8 cellular contexts compared by ENCODE assay signal in genomic region chr6:33607784-33608161, GRCh38. TPM values are rescaled to one million over a fixed set of nuclear protein-coding genes. Genes with fewer than 3 reads are reported as not detected.
DNase-seq lines count a peak whose midpoint lies in the region; ATAC-seq and TF ChIP-seq lines count a peak whose summit lies in the region.

No MANE protein-coding gene starts in this region.

- ATAC-seq in activated T-cell treated with anti-CD3 and anti-CD28 coated beads, Interleukin-2, amount 50 U/mL, for 72 hours (replicated peaks in 1 of 2): peak; percentile 56 to 68
- ATAC-seq in activated T-cell treated with anti-CD3 and anti-CD28 coated beads, Interleukin-2, amount 50 U/mL, for 4 hours: no peak
- ATAC-seq in PC-3 (no peak), GM19455 (IDR thresholded peaks at IDR 0.05; ENCODE audit: unreplicated experiment) (no peak)
- ATAC-seq in stimulated activated naive B cell treated with anti-CD40 and anti-IgM and Interleukin-4, amounts not matched to agents 10 μg/mL and 1 μg/mL and 100 μg/mL, for 72 hours (replicated peaks): peak; percentile 62 to 63

- H3K4me1 ChIP-seq in PC-3 (ENCODE audit: insufficient read depth, low read length) (peaks cover 13% of the 10 kb centered on the region), prostate gland (replicated peaks) (no peaks in the 10 kb centered on the region)

- no peak overlapping the region for H3K27ac Mint-ChIP-seq in activated T-cell treated with anti-CD3 and anti-CD28 coated beads, Interleukin-2, amount 50 U/mL, for 72 hours
- H3K27ac Mint-ChIP-seq in stimulated activated naive B cell treated with anti-CD40 and anti-IgM and Interleukin-4, amounts not matched to agents 10 μg/mL and 1 μg/mL and 100 μg/mL, for 72 hours: no peak overlapping the region

- H3K9ac ChIP-seq in PC-3 (ENCODE audit: low read length): no peak overlapping the region

- no peak overlapping the region for H3K4me3 Mint-ChIP-seq in activated T-cell treated with anti-CD3 and anti-CD28 coated beads, Interleukin-2, amount 50 U/mL, for 72 hours
- no peak overlapping the region for H3K4me3 Mint-ChIP-seq in activated T-cell treated with anti-CD3 and anti-CD28 coated beads, Interleukin-2, amount 50 U/mL, for 4 hours
- H3K4me3 Mint-ChIP-seq in stimulated activated naive B cell treated with anti-CD40 and anti-IgM and Interleukin-4, amounts not matched to agents 10 μg/mL and 1 μg/mL and 100 μg/mL, for 72 hours: no peak overlapping the region

- CTCF ChIA-PET in PC-3 (lab: Charles Lee): interaction anchor here (0.5 to 0.9 kb wide), 4 partner anchors 12 to 62 kb away, joined by 3 to 8 read pairs (median 4); no protein-coding TSS in a partner anchor

- H3K4me2 ChIP-seq in PC-3 (ENCODE audit: low read length): no peak overlapping the region

- H3K27ac ChIP-seq in PC-3 (ENCODE audit: low read length): no peak overlapping the region
- no peak overlapping the region for H3K27ac ChIP-seq in prostate gland

- no peaks in the 10 kb centered on the region for H3K79me2 ChIP-seq in PC-3 (ENCODE audit: low read length)

- peak; percentile 51 to 56 for DNase-seq in activated T-cell treated with anti-CD3 and anti-CD28 coated beads, Interleukin-2, amount 50 U/mL, for 72 hours
- DNase-seq in activated T-cell treated with anti-CD3 and anti-CD28 coated beads, Interleukin-2, amount 50 U/mL, for 4 hours: no peak
- DNase-seq in PC-3: peak; percentile 33
- DNase-seq in epithelial cell of proximal tubule (ENCODE audit: low read depth): no peak
- no peak for DNase-seq in stimulated activated naive B cell treated with anti-CD40 and anti-IgM and Interleukin-4, amounts not matched to agents 10 μg/mL and 1 μg/mL and 100 μg/mL, for 72 hours
- no peak for DNase-seq in prostate gland (ENCODE audit: low spot score)
- DNase-seq in cerebellar nuclear complex (lab: John Stamatoyannopoulos, UW): no peak

- BruUV-seq in PC-3 (replicated peaks; lab: Mats Ljungman, UMichigan): no TSS peak

- no peaks in the 10 kb centered on the region for H3K36me3 ChIP-seq in PC-3 (ENCODE audit: low read depth, low read length)
- no peaks in the 10 kb centered on the region for H3K36me3 ChIP-seq in prostate gland

- TF ChIP-seq CTCF in PC-3 (conservative IDR thresholded peaks at IDR 0.05; ENCODE audit: low read depth, low read length): peak; percentile 59
- TF ChIP-seq CTCF in epithelial cell of proximal tubule (conservative IDR thresholded peaks at IDR 0.05; ENCODE audit: low read depth, low read length): peak; percentile 66
- TF ChIP-seq CTCF in prostate gland (IDR thresholded peaks at IDR 0.05): no peak

- H3K27me3 ChIP-seq in PC-3 (ENCODE audit: low read length) (no peaks in the 10 kb centered on the region), prostate gland (replicated peaks; ENCODE audit: insufficient read depth) (no peaks in the 10 kb centered on the region)

- POLR2A ChIA-PET in PC-3 (lab: Charles Lee; ENCODE audit: unreplicated experiment): no interaction called here

- H3K36me3 Mint-ChIP-seq in activated T-cell treated with anti-CD3 and anti-CD28 coated beads, Interleukin-2, amount 50 U/mL, for 72 hours (ENCODE audit: insufficient read depth in 2 of 2): peaks cover 0 to 3% of the 10 kb centered on the region in 2 donors
- H3K36me3 Mint-ChIP-seq in activated T-cell treated with anti-CD3 and anti-CD28 coated beads, Interleukin-2, amount 50 U/mL, for 4 hours (ENCODE audit: insufficient read depth): no peaks in the 10 kb centered on the region
- H3K36me3 Mint-ChIP-seq in stimulated activated naive B cell treated with anti-CD40 and anti-IgM and Interleukin-4, amounts not matched to agents 10 μg/mL and 1 μg/mL and 100 μg/mL, for 72 hours: no peaks in the 10 kb centered on the region

- H3K9me3 ChIP-seq in PC-3 (ENCODE audit: low read length) (no peaks in the 10 kb centered on the region), prostate gland (no peaks in the 10 kb centered on the region)

- no peaks in the 10 kb centered on the region for H3K9me2 ChIP-seq in PC-3 (replicated peaks; ENCODE audit: low read length)

- no peaks in the 10 kb centered on the region for H3K27me3 Mint-ChIP-seq in activated T-cell treated with anti-CD3 and anti-CD28 coated beads, Interleukin-2, amount 50 U/mL, for 72 hours (ENCODE audit: low read depth)
- peaks cover 2% of the 10 kb centered on the region for H3K27me3 Mint-ChIP-seq in activated T-cell treated with anti-CD3 and anti-CD28 coated beads, Interleukin-2, amount 50 U/mL, for 4 hours (ENCODE audit: low read depth)
- peaks cover 0 to 5% of the 10 kb centered on the region in 2 donors for H3K27me3 Mint-ChIP-seq in stimulated activated naive B cell treated with anti-CD40 and anti-IgM and Interleukin-4, amounts not matched to agents 10 μg/mL and 1 μg/mL and 100 μg/mL, for 72 hours

- no peaks in the 10 kb centered on the region for H3K9me3 Mint-ChIP-seq in activated T-cell treated with anti-CD3 and anti-CD28 coated beads, Interleukin-2, amount 50 U/mL, for 72 hours
- peaks cover 6% of the 10 kb centered on the region for H3K9me3 Mint-ChIP-seq in activated T-cell treated with anti-CD3 and anti-CD28 coated beads, Interleukin-2, amount 50 U/mL, for 4 hours
- peaks cover 1 to 6% of the 10 kb centered on the region in 2 donors for H3K9me3 Mint-ChIP-seq in stimulated activated naive B cell treated with anti-CD40 and anti-IgM and Interleukin-4, amounts not matched to agents 10 μg/mL and 1 μg/mL and 100 μg/mL, for 72 hours

- 57% methylated on average over 5 of the region's 5 CpGs for WGBS in prostate gland

- no peak overlapping the region for H2AFZ ChIP-seq in PC-3 (ENCODE audit: low read length)

- H3F3A ChIP-seq in PC-3 (ENCODE audit: low read length, unreplicated experiment): no peaks in the 10 kb centered on the region

- intact Hi-C loops in PC-3 (cut with micrococcal nuclease) (no loop called here), prostate gland (cut with DNase I) (no loop called here)

- no peak for TF ChIP-seq POLR2A in prostate gland (IDR thresholded peaks at IDR 0.05)

- H4K20me1 ChIP-seq in PC-3 (ENCODE audit: low read length): no peaks in the 10 kb centered on the region

- H3K4me3 ChIP-seq in PC-3 (ENCODE audit: low read length) (no peak overlapping the region), epithelial cell of proximal tubule (ENCODE audit: low read depth, low read length) (no peak overlapping the region), prostate gland (no peak overlapping the region)

- no peaks in the 10 kb centered on the region for H3K4me1 Mint-ChIP-seq in activated T-cell treated with anti-CD3 and anti-CD28 coated beads, Interleukin-2, amount 50 U/mL, for 72 hours (ENCODE audit: low read depth)
- H3K4me1 Mint-ChIP-seq in activated T-cell treated with anti-CD3 and anti-CD28 coated beads, Interleukin-2, amount 50 U/mL, for 4 hours (ENCODE audit: low read depth): no peaks in the 10 kb centered on the region
- peaks cover 18 to 28% of the 10 kb centered on the region in 2 donors for H3K4me1 Mint-ChIP-seq in stimulated activated naive B cell treated with anti-CD40 and anti-IgM and Interleukin-4, amounts not matched to agents 10 μg/mL and 1 μg/mL and 100 μg/mL, for 72 hours

RNA-seq across cellular contexts. Expression of gene ITPR3, which starts 13.3 kb away (rescaled TPM):
- 10 to 100 TPM; 49.9 to 52.5 TPM for total RNA-seq in activated T-cell treated with anti-CD3 and anti-CD28 coated beads, Interleukin-2, amount 50 U/mL, for 72 hours
- 10 to 100 TPM; 34.6 to 37.2 (median 35.5) TPM for total RNA-seq in activated T-cell treated with anti-CD3 and anti-CD28 coated beads, Interleukin-2, amount 50 U/mL, for 4 hours
- total RNA-seq in PC-3 (2014; rRNA removed) (41.8 and 50.6 TPM in 2 replicates), epithelial cell of proximal tubule (69.3 and 74.4 TPM in 2 replicates), prostate gland (10 to 100 TPM; 21.8 to 99.1 TPM)

RNA-seq across cellular contexts. Expression of gene BAK1, which starts 27.7 kb away (rescaled TPM):
- 10 to 100 TPM; 54.9 to 55.4 TPM for total RNA-seq in activated T-cell treated with anti-CD3 and anti-CD28 coated beads, Interleukin-2, amount 50 U/mL, for 72 hours
- total RNA-seq in activated T-cell treated with anti-CD3 and anti-CD28 coated beads, Interleukin-2, amount 50 U/mL, for 4 hours: 10 to 100 TPM; 42.1 to 52.0 (median 49.8) TPM
- total RNA-seq in PC-3 (2014; rRNA removed) (15.1 and 23.7 TPM in 2 replicates), epithelial cell of proximal tubule (17.9 and 18.6 TPM in 2 replicates), prostate gland (10 to 100 TPM in 1 of 2 donors, 1 to 10 TPM in 1; 6.2 to 13.6 TPM)

Comparison
In these comparisons a context has a peak if more than half of its experiments do, and no peak if none do; other contexts are left out.
1. ATAC-seq: peak in activated T-cell treated with anti-CD3 and anti-CD28 coated beads, Interleukin-2, amount 50 U/mL, for 72 hours (2 of 2) and stimulated activated naive B cell treated with anti-CD40 and anti-IgM and Interleukin-4, amounts not matched to agents 10 μg/mL and 1 μg/mL and 100 μg/mL, for 72 hours (2 of 2); none in activated T-cell treated with anti-CD3 and anti-CD28 coated beads, Interleukin-2, amount 50 U/mL, for 4 hours (0 of 2), PC-3 (single experiment) and GM19455 (single experiment).
2. DNase-seq: peak in activated T-cell treated with anti-CD3 and anti-CD28 coated beads, Interleukin-2, amount 50 U/mL, for 72 hours (2 of 2) and PC-3 (single experiment); none in activated T-cell treated with anti-CD3 and anti-CD28 coated beads, Interleukin-2, amount 50 U/mL, for 4 hours (single experiment), epithelial cell of proximal tubule (single experiment), stimulated activated naive B cell treated with anti-CD40 and anti-IgM and Interleukin-4, amounts not matched to agents 10 μg/mL and 1 μg/mL and 100 μg/mL, for 72 hours (single experiment), prostate gland (single experiment) and cerebellar nuclear complex (0 of 2).
3. CTCF ChIP-seq: peak in PC-3 (single experiment) and epithelial cell of proximal tubule (single experiment); none in prostate gland (0 of 4).